Comparison of ENCODE assay signal across 9 cellular contexts in genomic region chr1:19643113-19643512, GRCh38. TPM values are rescaled to one million over a fixed set of nuclear protein-coding genes. Genes with fewer than 3 reads are reported as not detected.
DNase-seq lines count a peak whose midpoint lies in the region; ATAC-seq, FAIRE-seq and TF ChIP-seq lines count a peak whose summit lies in the region.
"Had no signal": no experiment of that assay in that cellular context is flagged by ENCODE, and none has a peak within 500 bp of the region (broad histone marks: within the 10 kb centered on the region; RNA-seq: fewer than 3 reads in every experiment).

No MANE protein-coding gene starts in this region.

- H3K4me2 ChIP-seq in HepG2 (ENCODE audit: low read depth, low read length), result peak overlapping the region; percentile 95

- no peaks in the 10 kb centered on the region for H3K36me3 ChIP-seq in heart right ventricle
- H3K36me3 ChIP-seq in ascending aorta, result no peaks in the 10 kb centered on the region
- H3K36me3 ChIP-seq in HepG2 (replicated peaks in 1 of 2; ENCODE audit: control insufficient read depth in 1 of 2, insufficient read depth in 2 of 2, low read length in 2 of 2), result no peaks in the 10 kb centered on the region
- no peaks in the 10 kb centered on the region for H3K36me3 ChIP-seq in vagina

- ATAC-seq in heart right ventricle (no peak), left ventricle myocardium superior (no peak), HepG2 (peak; percentile 35), GM21390 (IDR thresholded peaks at IDR 0.05; ENCODE audit: unreplicated experiment) (no peak)

- intact Hi-C loops in heart right ventricle (cut with DNase I), result loop anchor here in 6 of 10 donors (2.0 to 10.0 kb wide), 5 partner anchors 36 to 158 kb away; partner anchors contain the start of gene CAPZB (in 3 of the 6)
- intact Hi-C loops in left ventricle myocardium superior (cut with micrococcal nuclease), result no loop called here
- intact Hi-C loops in ascending aorta (cut with DNase I), result no loop called here
- intact Hi-C loops in HepG2 (cut with micrococcal nuclease; ENCODE audit: unreplicated experiment), result loop anchor here (5.0 kb wide), 1 partner anchor 46 kb away; a partner anchor contains a TSS
- intact Hi-C loops in vagina (cut with DNase I), result loop anchor here (5.0 kb wide), 1 partner anchor 46 kb away; a partner anchor contains a TSS

- 47 to 48% methylated on average over 7 of the region's 7 CpGs for WGBS in heart right ventricle, 2 donors
- WGBS in HepG2 (ENCODE audit: low lambda C conversion rate), result 3% methylated on average over 6 of the region's 7 CpGs

- no TSS peak for BruUV-seq in HepG2 (replicated peaks; lab: Mats Ljungman, UMichigan)

- peak overlapping the region; percentile 78 to 96 (median 92) for H3K27ac ChIP-seq in heart right ventricle
- peak overlapping the region; percentile 89 to 91 for H3K27ac ChIP-seq in ascending aorta
- H3K27ac ChIP-seq in HepG2 (ENCODE audit: extremely low read length, insufficient read depth, low read length), result no peak overlapping the region
- H3K27ac ChIP-seq in vagina, result peak overlapping the region; percentile 98

- DNase-seq in heart right ventricle (no peak), left ventricle myocardium superior (no peak), ascending aorta (ENCODE audit: low spot score in 2 of 2) (no peak), HepG2 (ENCODE audit: low spot score) (peak; percentile 41), vagina (ENCODE audit: extremely low spot score in 2 of 2) (no peak), cerebellar cortex (ENCODE audit: low spot score) (no peak)
- DNase-seq in effector CD4-positive, alpha-beta T cell, result no peak

- CTCF ChIA-PET in HepG2 (lab: Yijun Ruan, JAX; ENCODE audit: low intra/inter-chr PET ratio, low total read pairs), result no interaction called here

- TF ChIP-seq POLR2A in HepG2 (IDR thresholded peaks at IDR 0.05; ENCODE audit: insufficient read depth in 1 of 2, low read depth in 2 of 2, low read length in 2 of 2) (no peak), vagina (IDR thresholded peaks at IDR 0.05) (no peak)

- in situ Hi-C loops in HepG2 (cut with HindIII; ENCODE audit: extremely low pct_ligation_motif_present, low pct_unique_long_range_greater_than_20kb), result no loop called here

- H3K27me3 ChIP-seq in heart right ventricle (peaks cover 0 to 42% (median 0%) of the 10 kb centered on the region in 7 donors), ascending aorta (no peaks in the 10 kb centered on the region), HepG2 (ENCODE audit: control insufficient read depth in 1 of 2, insufficient read depth in 2 of 2, low read length in 2 of 2) (peaks cover 2 to 21% of the 10 kb centered on the region in 2 experiments; a peak in 3 of 5 replicates), vagina (no peaks in the 10 kb centered on the region)

- POLR2A ChIA-PET in HepG2 (lab: Yijun Ruan, JAX), result interaction anchor here (0.9 kb wide), 2 partner anchors 46 to 234 kb away, joined by 3 to 4 read pairs; a partner anchor contains a TSS

- H3K4me1 ChIP-seq in heart right ventricle (peaks cover 2 to 51% (median 34%) of the 10 kb centered on the region in 9 donors), ascending aorta (peaks cover 12 to 31% of the 10 kb centered on the region in 2 donors), HepG2 (ENCODE audit: insufficient read depth, low read length) (peaks cover 57% of the 10 kb centered on the region), vagina (peaks cover 56% of the 10 kb centered on the region)

- no peak for TF ChIP-seq RAD21 in HepG2 (CRISPR knock-in tag; IDR thresholded peaks at IDR 0.05)

- no peaks in the 10 kb centered on the region for H4K20me1 ChIP-seq in HepG2 (ENCODE audit: insufficient read depth, low read length)

- H2AFZ ChIP-seq in HepG2 (ENCODE audit: low read length), result no peak overlapping the region

- no peaks in the 10 kb centered on the region for H3K79me2 ChIP-seq in HepG2 (ENCODE audit: insufficient read depth, low read length)

- TF ChIP-seq EP300 in HepG2 (IDR thresholded peaks at IDR 0.05; ENCODE audit: low read depth in 2 of 2, low read length in 2 of 2) (no peak), HepG2 (CRISPR knock-in tag; IDR thresholded peaks at IDR 0.05; ENCODE audit: borderline replicate concordance) (no peak)

- H3K4me3 ChIP-seq in heart right ventricle, result peak overlapping the region in 9 of 10 donors; percentile 54 to 86 (median 64)
- peak overlapping the region; percentile 67 to 75 for H3K4me3 ChIP-seq in ascending aorta
- peak overlapping the region; percentile 62 to 83 (median 65); a peak in 5 of 6 replicates for H3K4me3 ChIP-seq in HepG2 (replicated peaks in 1 of 3; ENCODE audit: insufficient read depth in 1 of 3, low read depth in 2 of 3, low read length in 3 of 3)
- peak overlapping the region; percentile 82 to 94 for H3K4me3 ChIP-seq in vagina

- H3K9me3 ChIP-seq in heart right ventricle (no peaks in the 10 kb centered on the region), ascending aorta (no peaks in the 10 kb centered on the region), HepG2 (ENCODE audit: low read length) (no peaks in the 10 kb centered on the region), vagina (no peaks in the 10 kb centered on the region)

- FAIRE-seq in HepG2 (lab: Jason Lieb, UNC), result no peak

- H3K9ac ChIP-seq in HepG2 (ENCODE audit: insufficient read depth, low read depth, low read length), result no peak overlapping the region

- TF ChIP-seq CTCF in heart right ventricle (IDR thresholded peaks at IDR 0.05) (no peak), ascending aorta (IDR thresholded peaks at IDR 0.05) (no peak), HepG2 (CRISPR knock-in tag; IDR thresholded peaks at IDR 0.05) (peak; percentile 24; the same call in 1 of the 2 replicates), vagina (IDR thresholded peaks at IDR 0.05) (no peak)

TF ChIP-seq in HepG2, 621 proteins besides CTCF, POLR2A, EP300 and RAD21 (continues in another document):
- peak; percentile 51; the same call in 1 of the 2 replicates for TF ChIP-seq ZNF143 (CRISPR knock-in tag; IDR thresholded peaks at IDR 0.05)
- no peak for TF ChIP-seq CREB1 (IDR thresholded peaks at IDR 0.05)
- no peak for TF ChIP-seq CREB1 (CRISPR knock-in tag; IDR thresholded peaks at IDR 0.05)

RNA-seq across cellular contexts. Expression of gene NBL1, which starts 1.0 kb away (rescaled TPM):
- total RNA-seq in heart right ventricle, result 10 to 100 TPM; 18.5 to 48.7 (median 35.1) TPM
- polyA plus RNA-seq in heart right ventricle, result 10 to 100 TPM; 47.9 to 48.5 TPM
- 49.1 TPM for total RNA-seq in left ventricle myocardium superior
- total RNA-seq in ascending aorta, result 157 TPM
- 1.9 and 2.7 TPM in 2 replicates for total RNA-seq in HepG2 (2016; rRNA removed; fragmentation: Illumina TruSeq; extraction: Trizol)
- total RNA-seq in HepG2 (2016; cell fraction: cytosol; rRNA removed; fragmentation: Illumina TruSeq; extraction: Trizol; ENCODE audit: low read depth), result 2.8 and 4.1 TPM in 2 replicates
- 2.8 and 3.1 TPM in 2 replicates for total RNA-seq in HepG2 (2016; cell fraction: insoluble cytoplasmic fraction; rRNA removed; fragmentation: Illumina TruSeq; extraction: Trizol)
- 5.9 and 6.3 TPM in 2 replicates for total RNA-seq in HepG2 (2016; cell fraction: membrane; rRNA removed; fragmentation: Illumina TruSeq; extraction: Trizol)
- 2.3 and 3.4 TPM in 2 replicates for total RNA-seq in HepG2 (2016; cell fraction: nucleus; rRNA removed; fragmentation: Illumina TruSeq; extraction: Trizol)
- 13.8 and 17.5 TPM in 2 replicates for polyA plus RNA-seq in HepG2 (2011; rRNA removed)
- 6.0 and 10.2 TPM in 2 replicates for polyA plus RNA-seq in HepG2 (2011; cell fraction: cytosol; rRNA removed)
- 7.1 and 10.2 TPM in 2 replicates for polyA plus RNA-seq in HepG2 (2011; cell fraction: nucleus; rRNA removed)
- 3.2 TPM in 2 replicates for polyA plus RNA-seq in HepG2 (2012)
- 4.3 and 4.8 TPM in 2 replicates for polyA plus RNA-seq in HepG2 (2016; cell fraction: cytosol; fragmentation: Illumina TruSeq; extraction: Trizol; ENCODE audit: low read depth)
- polyA plus RNA-seq in HepG2 (2016; cell fraction: insoluble cytoplasmic fraction; fragmentation: Illumina TruSeq; extraction: Trizol; ENCODE audit: low read depth), result 2.1 and 2.4 TPM in 2 replicates
- polyA plus RNA-seq in HepG2 (2016; cell fraction: membrane; fragmentation: Illumina TruSeq; extraction: Trizol; ENCODE audit: low read depth), result 5.5 and 7.0 TPM in 2 replicates
- 3.7 and 4.3 TPM in 2 replicates for polyA plus RNA-seq in HepG2 (2016; cell fraction: nucleus; fragmentation: Illumina TruSeq; extraction: Trizol; ENCODE audit: insufficient read depth, low read depth)
- 26.9 and 216 TPM in 2 replicates for polyA minus RNA-seq in HepG2 (2011; rRNA and poly(A)+ RNA removed; ENCODE audit: low replicate concordance)
- polyA minus RNA-seq in HepG2 (2011; cell fraction: cytosol; rRNA and poly(A)+ RNA removed), result 3.2 and 4.0 TPM in 2 replicates
- polyA minus RNA-seq in HepG2 (2011; cell fraction: nucleus; rRNA and poly(A)+ RNA removed), result 1.1 and 1.4 TPM in 2 replicates
- total RNA-seq in vagina, result 148 TPM

RNA-seq across cellular contexts. Expression of gene HTR6, which starts 21.6 kb away (rescaled TPM):
- total RNA-seq in heart right ventricle, result not detected
- polyA plus RNA-seq in heart right ventricle, result not detected
- not detected for total RNA-seq in left ventricle myocardium superior
- total RNA-seq in ascending aorta, result not detected
- 0.04 TPM in 1 of 2 replicates, not detected in the other for total RNA-seq in HepG2 (2016; rRNA removed; fragmentation: Illumina TruSeq; extraction: Trizol)
- total RNA-seq in HepG2 (2016; cell fraction: cytosol; rRNA removed; fragmentation: Illumina TruSeq; extraction: Trizol; ENCODE audit: low read depth), result not detected in 2 replicates
- total RNA-seq in HepG2 (2016; cell fraction: insoluble cytoplasmic fraction; rRNA removed; fragmentation: Illumina TruSeq; extraction: Trizol), result not detected in 2 replicates
- total RNA-seq in HepG2 (2016; cell fraction: membrane; rRNA removed; fragmentation: Illumina TruSeq; extraction: Trizol), result not detected in 2 replicates
- not detected in 2 replicates for total RNA-seq in HepG2 (2016; cell fraction: nucleus; rRNA removed; fragmentation: Illumina TruSeq; extraction: Trizol)
- polyA plus RNA-seq in HepG2 (2011; rRNA removed), result 0.05 TPM in 1 of 2 replicates, not detected in the other
- polyA plus RNA-seq in HepG2 (2011; cell fraction: cytosol; rRNA removed), result not detected in 2 replicates
- polyA plus RNA-seq in HepG2 (2011; cell fraction: nucleus; rRNA removed), result not detected in 2 replicates
- polyA plus RNA-seq in HepG2 (2012), result not detected in 2 replicates
- not detected in 2 replicates for polyA plus RNA-seq in HepG2 (2016; cell fraction: cytosol; fragmentation: Illumina TruSeq; extraction: Trizol; ENCODE audit: low read depth)
- polyA plus RNA-seq in HepG2 (2016; cell fraction: insoluble cytoplasmic fraction; fragmentation: Illumina TruSeq; extraction: Trizol; ENCODE audit: low read depth), result not detected in 2 replicates
- polyA plus RNA-seq in HepG2 (2016; cell fraction: membrane; fragmentation: Illumina TruSeq; extraction: Trizol; ENCODE audit: low read depth), result not detected in 2 replicates
- not detected in 2 replicates for polyA plus RNA-seq in HepG2 (2016; cell fraction: nucleus; fragmentation: Illumina TruSeq; extraction: Trizol; ENCODE audit: insufficient read depth, low read depth)
- polyA minus RNA-seq in HepG2 (2011; rRNA and poly(A)+ RNA removed; ENCODE audit: low replicate concordance), result not detected in 2 replicates
- not detected in 2 replicates for polyA minus RNA-seq in HepG2 (2011; cell fraction: cytosol; rRNA and poly(A)+ RNA removed)
- not detected in 2 replicates for polyA minus RNA-seq in HepG2 (2011; cell fraction: nucleus; rRNA and poly(A)+ RNA removed)
- total RNA-seq in vagina, result not detected
- total RNA-seq: activated CD8-positive, alpha-beta memory T cell treated with anti-CD3 and anti-CD28 coated beads for 36 hours had no signal

Comparison
In these comparisons a context has a peak if more than half of its experiments do, and no peak if none do; other contexts are left out.
1. intact Hi-C loops: an anchor here in heart right ventricle (2.0 to 10.0 kb wide), HepG2 (5.0 kb wide) and vagina (5.0 kb wide); none called in left ventricle myocardium superior and ascending aorta.